ENCODE assay signal across 13 cellular contexts in genomic region chr2:172968061-172968469, GRCh38.
A peak's percentile ranks its signal among the peaks of the same experiment; 100 is the strongest.
DNase-seq lines count a peak whose midpoint lies in the region; ATAC-seq and TF ChIP-seq lines count a peak whose summit lies in the region.
"Had no signal": no experiment of that assay in that cellular context is flagged by ENCODE, and none has a peak within 500 bp of the region (broad histone marks: within the 10 kb centered on the region; RNA-seq: fewer than 3 reads in every experiment).

No MANE protein-coding gene starts in this region.

- peaks cover 3% of the 10 kb centered on the region for H3K4me1 ChIP-seq in mucosa of descending colon (ENCODE audit: low read depth)
- no peaks in the 10 kb centered on the region for H3K4me1 ChIP-seq in aorta (ENCODE audit: control insufficient read depth in 1 of 2, insufficient read depth in 2 of 2, low read length in 2 of 2)

- peak; percentile 81 for DNase-seq in Right ventricle myocardium inferior (ENCODE audit: missing footprints)
- no peak for DNase-seq in cardiac septum (ENCODE audit: low spot score)
- peak in 1 of 3 donors; percentile 13 for DNase-seq in mucosa of descending colon
- DNase-seq in aorta, result peak; percentile 78 to 79
- no peak for DNase-seq in HUDEP-2 (lab: John Stamatoyannopoulos, UW; ENCODE audit: unreplicated experiment in 76 of 76)
- DNase-seq in NCI-H1105 (lab: John Stamatoyannopoulos, UW), result no peak
- DNase-seq in HEK293T (ENCODE audit: extremely low spot score), result no peak
- DNase-seq: activated naive CD4-positive, alpha-beta T cell treated with anti-CD3 and anti-CD28 coated beads, Interleukin-2, amount 50 U/mL, for 16 hours; head of caudate nucleus; MM.1S had no signal

- POLR2A ChIA-PET in HEK293T (lab: Yijun Ruan, JAX), result no interaction called here

- no peak overlapping the region for H3K27ac ChIP-seq in aorta (ENCODE audit: low read depth in 1 of 2, low read length in 2 of 2)
- H3K27ac ChIP-seq: neutrophil had no signal

- H3K9me3 ChIP-seq in mucosa of descending colon (no peaks in the 10 kb centered on the region), aorta (ENCODE audit: control insufficient read depth, low read length) (no peaks in the 10 kb centered on the region)
- H3K9me3 ChIP-seq: neutrophil had no signal

- ATAC-seq in Right ventricle myocardium inferior (peak; percentile 85), esophagus mucosa (peak; percentile 50), mucosa of descending colon (peak; percentile 52), aorta (ENCODE audit: low FRiP score) (peak; percentile 80)
- ATAC-seq: WTC11 had no signal

- CTCF ChIA-PET in HEK293T (lab: Yijun Ruan, JAX), result no interaction called here

- intact Hi-C loops in Right ventricle myocardium inferior (cut with DNase I) (no loop called here), cardiac septum (cut with DNase I) (loop anchor here (5.0 kb wide), 1 partner anchor 244 kb away; no protein-coding TSS in a partner anchor), mucosa of descending colon (cut with DNase I, micrococcal nuclease) (no loop called here), aorta (cut with DNase I) (no loop called here)

- H3K36me3 ChIP-seq in mucosa of descending colon (ENCODE audit: low read depth) (no peaks in the 10 kb centered on the region), aorta (ENCODE audit: control insufficient read depth in 1 of 2, insufficient read depth in 2 of 2, low read length in 1 of 2) (no peaks in the 10 kb centered on the region)
- H3K36me3 ChIP-seq: neutrophil had no signal

- H3K4me3 ChIP-seq in mucosa of descending colon, result no peak overlapping the region
- no peak overlapping the region for H3K4me3 ChIP-seq in aorta (ENCODE audit: low read length in 2 of 2)

- 6 to 7% methylated on average over 7 of the region's 7 CpGs for WGBS in aorta, 2 donors

- TF ChIP-seq CTCF in mucosa of descending colon (IDR thresholded peaks at IDR 0.05), result no peak

- H3K27me3 ChIP-seq in aorta (ENCODE audit: control insufficient read depth in 1 of 2, insufficient read depth in 2 of 2, low read length in 1 of 2), result no peaks in the 10 kb centered on the region
- H3K27me3 ChIP-seq: neutrophil had no signal

TF ChIP-seq in HEK293T, 16 proteins besides CTCF, POLR2A, EP300 and RAD21:
- TF ChIP-seq FOXA1 (IDR thresholded peaks at IDR 0.05) (no peak), NFRKB (IDR thresholded peaks at IDR 0.05) (no peak), CTBP1 (IDR thresholded peaks at IDR 0.05; ENCODE audit: borderline replicate concordance) (no peak), FOXM1 (IDR thresholded peaks at IDR 0.05; ENCODE audit: borderline replicate concordance) (no peak), ZNF384 (IDR thresholded peaks at IDR 0.05) (no peak), L3MBTL2 (conservative IDR thresholded peaks at IDR 0.05) (no peak), SUZ12 (IDR thresholded peaks at IDR 0.05) (no peak), TARDBP (IDR thresholded peaks at IDR 0.05) (no peak), HDGF (IDR thresholded peaks at IDR 0.05; ENCODE audit: borderline replicate concordance) (no peak), ELF4 (IDR thresholded peaks at IDR 0.05) (no peak), SP1 (IDR thresholded peaks at IDR 0.05) (no peak), LEF1 (IDR thresholded peaks at IDR 0.05; ENCODE audit: borderline replicate concordance) (no peak), ARNT (IDR thresholded peaks at IDR 0.05) (no peak), BHLHE40 (IDR thresholded peaks at IDR 0.05; ENCODE audit: borderline replicate concordance) (no peak), FOXK2 (IDR thresholded peaks at IDR 0.05) (no peak)
- TF ChIP-seq, protein P1, sequence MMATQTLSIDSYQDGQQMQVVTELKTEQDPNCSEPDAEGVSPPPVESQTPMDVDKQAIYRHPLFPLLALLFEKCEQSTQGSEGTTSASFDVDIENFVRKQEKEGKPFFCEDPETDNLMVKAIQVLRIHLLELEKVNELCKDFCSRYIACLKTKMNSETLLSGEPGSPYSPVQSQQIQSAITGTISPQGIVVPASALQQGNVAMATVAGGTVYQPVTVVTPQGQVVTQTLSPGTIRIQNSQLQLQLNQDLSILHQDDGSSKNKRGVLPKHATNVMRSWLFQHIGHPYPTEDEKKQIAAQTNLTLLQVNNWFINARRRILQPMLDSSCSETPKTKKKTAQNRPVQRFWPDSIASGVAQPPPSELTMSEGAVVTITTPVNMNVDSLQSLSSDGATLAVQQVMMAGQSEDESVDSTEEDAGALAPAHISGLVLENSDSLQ (IDR thresholded peaks at IDR 0.05), result no peak
TF ChIP-seq in HEK293T: peak in this region for 0.

Comparison
In these comparisons a context has a peak if more than half of its experiments do, and no peak if none do; other contexts are left out.
1. DNase-seq: peak in Right ventricle myocardium inferior (single experiment) and aorta (2 of 2); none in cardiac septum (single experiment), HUDEP-2 (0 of 76), NCI-H1105 (single experiment) and HEK293T (single experiment).
2. Peak in every context shown above with its lines, with median percentiles within 50 percentile points of each other: ATAC-seq.